Comparison of ENCODE assay signal across 21 cellular contexts in the genomic region with DNA sequence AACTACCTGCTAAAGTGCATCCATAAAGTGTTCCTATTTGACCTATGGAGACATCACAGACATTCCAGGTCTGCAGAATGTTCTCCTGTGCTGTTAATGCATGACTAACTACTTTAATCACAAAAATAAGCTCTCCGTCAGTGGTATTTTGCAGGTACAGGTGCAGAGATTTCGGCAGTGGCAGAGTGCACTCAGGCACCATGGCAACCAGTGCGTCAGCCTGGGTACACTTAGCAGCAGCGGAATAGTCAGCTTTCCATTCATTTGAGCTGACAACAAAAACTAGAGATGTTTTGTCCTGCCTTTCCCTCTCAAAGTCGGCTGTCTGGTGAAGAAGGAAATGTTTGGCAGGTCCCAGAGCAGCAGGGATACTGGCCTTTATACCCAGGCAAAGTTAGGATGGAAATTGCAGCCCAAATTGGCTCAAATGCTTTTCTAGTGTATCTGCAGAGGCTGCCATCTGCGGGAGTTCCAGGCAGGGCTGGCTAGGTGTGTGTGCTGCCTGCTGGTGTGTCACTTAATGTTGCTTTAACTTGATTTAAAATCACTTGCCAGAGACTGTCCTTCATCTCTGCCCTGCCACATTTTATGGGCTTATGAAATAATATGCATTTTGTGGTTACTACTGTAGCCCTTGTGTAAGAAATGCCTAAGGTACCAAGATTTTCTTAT.
DNase-seq lines count a peak whose midpoint lies in the region; ATAC-seq and TF ChIP-seq lines count a peak whose summit lies in the region.
"Had no signal": no experiment of that assay in that cellular context is flagged by ENCODE, and none has a peak within 500 bp of the region (broad histone marks: within the 10 kb centered on the region; RNA-seq: fewer than 3 reads in every experiment).

No MANE protein-coding gene starts in this region.

- H2BK12ac ChIP-seq in H9 (ENCODE audit: insufficient read length, low read depth, low read length), result no peak overlapping the region

- H3K23me2 ChIP-seq in H9 (ENCODE audit: insufficient read length, low read depth, low read length, poor library complexity, severe bottlenecking), result no peaks in the 10 kb centered on the region

- H3K27ac Mint-ChIP-seq in H9, result peak overlapping the region in 1 of 3 experiments; percentile 37; a peak in 2 of 7 replicates
- H3K27ac Mint-ChIP-seq: CD8-positive, alpha-beta memory T cell; stimulated activated memory B cell treated with anti-CD40 and anti-IgM and Interleukin-4, amounts not matched to agents 10 μg/mL and 1 μg/mL and 100 μg/mL, for 72 hours; T-helper 17 cell had no signal

- H3K4ac ChIP-seq in H9 (ENCODE audit: low read depth, low read length), result no peak overlapping the region

- no peaks in the 10 kb centered on the region for H3K36me3 Mint-ChIP-seq in H9 (ENCODE audit: insufficient read depth in 1 of 3, low read depth in 3 of 3)
- H3K36me3 Mint-ChIP-seq: CD8-positive, alpha-beta memory T cell; stimulated activated memory B cell treated with anti-CD40 and anti-IgM and Interleukin-4, amounts not matched to agents 10 μg/mL and 1 μg/mL and 100 μg/mL, for 72 hours had no signal

- H3K9ac ChIP-seq in H9 (ENCODE audit: extremely low read depth, insufficient read length, low read length), result no peak overlapping the region

- WGBS in H9 (ENCODE audit: extremely low coverage, insufficient read length, low lambda C conversion rate), result no CpG with 5 or more reads among the region's 6 CpGs

- no peak overlapping the region for H3K14ac ChIP-seq in H9 (ENCODE audit: insufficient read depth, low read length)

- H4K8ac ChIP-seq in H9 (replicated peaks; ENCODE audit: insufficient read length, low read depth, low read length), result no peak overlapping the region

- H3K4me1 Mint-ChIP-seq in H9, result peaks cover 6 to 10% of the 10 kb centered on the region in 2 experiments
- H3K4me1 Mint-ChIP-seq: CD8-positive, alpha-beta memory T cell; stimulated activated memory B cell treated with anti-CD40 and anti-IgM and Interleukin-4, amounts not matched to agents 10 μg/mL and 1 μg/mL and 100 μg/mL, for 72 hours had no signal

- H3K18ac ChIP-seq in H9 (ENCODE audit: insufficient read length, low read depth, low read length), result no peak overlapping the region

- H2BK5ac ChIP-seq in H9 (ENCODE audit: insufficient read length, low read length), result no peak overlapping the region

- no peak overlapping the region for H2BK20ac ChIP-seq in H9 (ENCODE audit: low read depth, low read length, poor library complexity, severe bottlenecking)

- H3T11ph ChIP-seq in H9 (ENCODE audit: low read length), result no peak overlapping the region

- TF ChIP-seq CTCF in H9 (conservative IDR thresholded peaks at IDR 0.05), result no peak

- no peak overlapping the region for H3K27ac ChIP-seq in H9 (ENCODE audit: insufficient read length, low read depth, low read length)
- H3K27ac ChIP-seq: ascending aorta, RWPE1, tibial nerve had no signal

- H2BK120ac ChIP-seq in H9 (ENCODE audit: low read depth, low read length, poor library complexity, severe bottlenecking), result no peak overlapping the region

- H2AK5ac ChIP-seq in H9 (ENCODE audit: insufficient read length, low read length), result no peak overlapping the region

- DNase-seq in COLO668 (lab: John Stamatoyannopoulos, UW; ENCODE audit: unreplicated experiment) (peak; percentile 87), NCI-H1436 treated with DMSO at 0.1 percent for 48 hours (lab: John Stamatoyannopoulos, UW) (peak; percentile 64), NCI-H774 (lab: John Stamatoyannopoulos, UW) (peak; percentile 55), left kidney (ENCODE audit: low read depth, low spot score) (peak; percentile 62), GM19238 (ENCODE audit: insufficient read length, low spot score) (no peak), H9 (no peak)
- DNase-seq: activated effector memory CD4-positive, alpha-beta T cell treated with anti-CD3 and anti-CD28 coated beads, Interleukin-2, amount 50 U/mL, for 16 hours; CD8-positive, alpha-beta memory T cell; GF-D8; glutamatergic neuron; MM.1S; mucosa of descending colon; T-helper 17 cell had no signal

- no peak overlapping the region for H3K4me3 Mint-ChIP-seq in H9
- H3K4me3 Mint-ChIP-seq: CD8-positive, alpha-beta memory T cell; stimulated activated memory B cell treated with anti-CD40 and anti-IgM and Interleukin-4, amounts not matched to agents 10 μg/mL and 1 μg/mL and 100 μg/mL, for 72 hours; T-helper 17 cell had no signal

- no peaks in the 10 kb centered on the region; the same call in 1 of the 2 replicates for H3K27me3 Mint-ChIP-seq in H9 (ENCODE audit: low read depth)
- H3K27me3 Mint-ChIP-seq: stimulated activated memory B cell treated with anti-CD40 and anti-IgM and Interleukin-4, amounts not matched to agents 10 μg/mL and 1 μg/mL and 100 μg/mL, for 72 hours had no signal

- no peaks in the 10 kb centered on the region for H3K27me3 ChIP-seq in H9 (ENCODE audit: insufficient read depth, low read length)
- H3K27me3 ChIP-seq: ascending aorta, tibial nerve had no signal

- H3K23ac ChIP-seq in H9 (ENCODE audit: insufficient read length, low read depth, low read length), result no peak overlapping the region

- no peaks in the 10 kb centered on the region for H3K79me2 ChIP-seq in H9 (ENCODE audit: insufficient read depth, low read length)

- H4K91ac ChIP-seq in H9 (ENCODE audit: insufficient read length, low read depth, low read length), result no peak overlapping the region

- H3K4me1 ChIP-seq in H9 (ENCODE audit: insufficient read depth, low read length), result no peaks in the 10 kb centered on the region

- ATAC-seq in GM21619 (IDR thresholded peaks at IDR 0.05; ENCODE audit: unreplicated experiment), result no peak
- ATAC-seq in GM21529 (IDR thresholded peaks at IDR 0.05; ENCODE audit: unreplicated experiment), result no peak
- ATAC-seq: activated CD4-positive, CD25-positive, alpha-beta regulatory T cell treated with anti-CD3 and anti-CD28 coated beads, Interleukin-2, amount 50 U/mL, for 24 hours; mucosa of descending colon; stimulated activated memory B cell treated with anti-CD40 and anti-IgM and Interleukin-4, amounts not matched to agents 10 μg/mL and 1 μg/mL and 100 μg/mL, for 72 hours; T-helper 17 cell had no signal

- peaks cover 3 to 11% of the 10 kb centered on the region in 2 experiments; a peak in 3 of 5 replicates for H3K9me3 Mint-ChIP-seq in H9

- no peak overlapping the region for H3K4me2 ChIP-seq in H9 (ENCODE audit: insufficient read depth, insufficient read length, low read length)
- H3K4me2 ChIP-seq: smooth muscle cell had no signal

- H2AFZ ChIP-seq in H9 (ENCODE audit: low read length), result no peak overlapping the region

- no peak overlapping the region for H2BK15ac ChIP-seq in H9 (ENCODE audit: low read depth, low read length)

- no peaks in the 10 kb centered on the region for H3K79me1 ChIP-seq in H9 (ENCODE audit: insufficient read depth, low read depth, low read length, poor library complexity, severe bottlenecking)

- H3K9me3 ChIP-seq in H9 (ENCODE audit: control insufficient read depth, low read depth, low read length), result no peaks in the 10 kb centered on the region
- H3K9me3 ChIP-seq: mucosa of descending colon had no signal

- peaks cover 2% of the 10 kb centered on the region for H4K20me1 ChIP-seq in H9 (ENCODE audit: control insufficient read depth, insufficient read depth, insufficient read length)

- H4K5ac ChIP-seq in H9 (ENCODE audit: insufficient read length, low read depth, low read length), result no peak overlapping the region

- no peak overlapping the region for H3K56ac ChIP-seq in H9 (ENCODE audit: insufficient read length, low read depth, low read length)

Comparison
In these comparisons a context has a peak if more than half of its experiments do, and no peak if none do; other contexts are left out.
1. DNase-seq: peak in COLO668 (single experiment), NCI-H1436 treated with DMSO at 0.1 percent for 48 hours (single experiment), NCI-H774 (single experiment) and left kidney (single experiment); none in GM19238 (single experiment) and H9 (single experiment).